ENCODE assay signal across 19 cellular contexts in the genomic region with DNA sequence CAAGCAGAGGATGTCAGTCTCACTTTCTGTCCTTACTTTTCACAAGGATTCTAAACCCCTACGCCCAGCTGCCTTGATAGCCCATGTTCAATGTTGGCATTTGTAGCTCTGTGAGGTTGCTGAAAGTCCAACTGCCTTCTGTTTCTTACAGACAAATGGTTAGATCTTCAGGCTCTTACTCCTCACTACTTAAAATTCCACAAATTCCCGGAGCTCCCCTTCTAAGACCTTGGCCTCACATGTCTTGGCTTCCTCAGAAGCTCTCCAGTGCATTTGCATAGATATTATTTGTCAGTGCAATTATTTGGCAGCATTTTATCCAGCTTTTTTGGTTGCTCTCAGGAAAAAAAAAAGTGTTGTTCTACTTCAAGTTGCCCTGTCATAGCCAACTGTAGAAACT.
DNase-seq lines count a peak whose midpoint lies in the region; ATAC-seq and TF ChIP-seq lines count a peak whose summit lies in the region.
"Had no signal": no experiment of that assay in that cellular context is flagged by ENCODE, and none has a peak within 500 bp of the region (broad histone marks: within the 10 kb centered on the region; RNA-seq: fewer than 3 reads in every experiment).

No MANE protein-coding gene starts in this region.

- H3K9me3 ChIP-seq in iPS-20b (ENCODE audit: insufficient read depth, low read depth, low read length), result no peaks in the 10 kb centered on the region
- H3K9me3 ChIP-seq: A549, BLaER1 had no signal

- H3K9ac ChIP-seq in iPS-20b (ENCODE audit: low read depth, low read length), result no peak overlapping the region
- H3K9ac ChIP-seq: BLaER1, GM23248, KMS-11 had no signal

- H3K4me1 Mint-ChIP-seq in GM23338, result peaks cover 6% of the 10 kb centered on the region; the same call in 2 of the 3 replicates
- H3K4me1 Mint-ChIP-seq: CD14-positive monocyte; CD4-positive, alpha-beta memory T cell had no signal

- no peak for ATAC-seq in GM23338
- ATAC-seq: A549 had no signal

- no peak overlapping the region for H3K4me2 ChIP-seq in GM23338
- H3K4me2 ChIP-seq: A549, BLaER1, KMS-11 had no signal

- no peaks in the 10 kb centered on the region for H4K20me1 ChIP-seq in GM23338 (replicated peaks; ENCODE audit: insufficient read depth)
- H4K20me1 ChIP-seq: BLaER1 had no signal

- no peak for TF ChIP-seq CTCF in GM23338 (conservative IDR thresholded peaks at IDR 0.05; ENCODE audit: low read depth in 2 of 2)
- no peak for TF ChIP-seq CTCF in choroid plexus epithelial cell (conservative IDR thresholded peaks at IDR 0.05; ENCODE audit: low read depth, low read length)
- TF ChIP-seq CTCF in retinal pigment epithelial cell (conservative IDR thresholded peaks at IDR 0.05; ENCODE audit: low read depth, low read length), result no peak

- 0 out of 2 replicates have a peak, but pooled peaks cover 7% of the 10 kb centered on the region for H3K4me1 ChIP-seq in GM23338 (ENCODE audit: insufficient read depth)
- peaks cover 8% of the 10 kb centered on the region for H3K4me1 ChIP-seq in iPS-20b (ENCODE audit: insufficient read depth, low read length)
- H3K4me1 ChIP-seq: A549, BLaER1 had no signal

- H3K9me3 Mint-ChIP-seq in GM23338, result peaks cover 10% of the 10 kb centered on the region; the same call in 1 of the 3 replicates

- H3K36me3 Mint-ChIP-seq in GM23338 (ENCODE audit: low read depth), result peaks cover 2% of the 10 kb centered on the region; the same call in 1 of the 3 replicates
- H3K36me3 Mint-ChIP-seq: CD14-positive monocyte; CD4-positive, alpha-beta memory T cell had no signal

- no peak overlapping the region for H3K4me3 Mint-ChIP-seq in GM23338
- H3K4me3 Mint-ChIP-seq: CD14-positive monocyte; CD4-positive, alpha-beta memory T cell had no signal

- H3K27ac Mint-ChIP-seq in GM23338, result no peak overlapping the region; the same call in 1 of the 2 replicates
- H3K27ac Mint-ChIP-seq: CD14-positive monocyte; CD4-positive, alpha-beta memory T cell had no signal

- no peaks in the 10 kb centered on the region for H3K36me3 ChIP-seq in GM23338 (ENCODE audit: insufficient read depth)
- no peaks in the 10 kb centered on the region for H3K36me3 ChIP-seq in iPS-20b (ENCODE audit: insufficient read depth, low read depth, low read length)
- H3K36me3 ChIP-seq: BLaER1 had no signal

- peak overlapping the region; percentile 94 for H2AFZ ChIP-seq in GM23338
- H2AFZ ChIP-seq: GM23248 had no signal

- H3K27ac ChIP-seq in GM23338 (ENCODE audit: low read depth) (no peak overlapping the region), iPS-20b (ENCODE audit: low read length) (no peak overlapping the region)
- H3K27ac ChIP-seq: 22Rv1, A549, BLaER1, GM23248, HL-60, KMS-11 had no signal

- no peaks in the 10 kb centered on the region for H3K9me2 ChIP-seq in GM23338 (ENCODE audit: insufficient read depth)

- H3K27me3 Mint-ChIP-seq in GM23338 (ENCODE audit: insufficient read depth, low read depth, poor library complexity), result no peaks in the 10 kb centered on the region
- H3K27me3 Mint-ChIP-seq: CD4-positive, alpha-beta memory T cell had no signal

- H3K27me3 ChIP-seq in GM23338 (ENCODE audit: insufficient read depth) (no peaks in the 10 kb centered on the region), iPS-20b (ENCODE audit: insufficient read depth, low read length) (no peaks in the 10 kb centered on the region)
- H3K27me3 ChIP-seq: BLaER1 had no signal

- peak; percentile 32 for DNase-seq in GM23338 (ENCODE audit: low spot score)
- DNase-seq in choroid plexus epithelial cell (ENCODE audit: low read depth), result peak; percentile 1
- peak; percentile 62 for DNase-seq in retinal pigment epithelial cell (ENCODE audit: low read depth)
- DNase-seq in foreskin melanocyte, result no peak
- no peak for DNase-seq in OCI-M2 (lab: John Stamatoyannopoulos, UW; ENCODE audit: unreplicated experiment)
- DNase-seq in stimulated activated CD4-positive, alpha-beta T cell treated with anti-CD3 and anti-CD28 coated beads, Interleukin-4, amount 100 ng/mL, for 1 hour, result no peak
- DNase-seq: CD4-positive, alpha-beta memory T cell; DMS153; DMS79; GDM1; GM23248; H7 had no signal

- no peak overlapping the region for H3K4me3 ChIP-seq in GM23338
- H3K4me3 ChIP-seq in choroid plexus epithelial cell (ENCODE audit: low read depth, low read length), result no peak overlapping the region
- H3K4me3 ChIP-seq in iPS-20b (ENCODE audit: low read length), result 0 out of 2 replicates have a peak overlapping the region, but pooled peaks have one; percentile 5
- H3K4me3 ChIP-seq in retinal pigment epithelial cell (ENCODE audit: low read length), result no peak overlapping the region
- H3K4me3 ChIP-seq: A549, BLaER1, GM23248 had no signal

- no peaks in the 10 kb centered on the region for H3K79me2 ChIP-seq in GM23338 (replicated peaks; ENCODE audit: insufficient read depth)

- no peaks in the 10 kb centered on the region for H3F3A ChIP-seq in GM23338 (replicated peaks; ENCODE audit: low read depth)

TF ChIP-seq in GM23338, 12 proteins besides CTCF, POLR2A, EP300 and RAD21 (continues in another document):
- TF ChIP-seq, protein P1, sequence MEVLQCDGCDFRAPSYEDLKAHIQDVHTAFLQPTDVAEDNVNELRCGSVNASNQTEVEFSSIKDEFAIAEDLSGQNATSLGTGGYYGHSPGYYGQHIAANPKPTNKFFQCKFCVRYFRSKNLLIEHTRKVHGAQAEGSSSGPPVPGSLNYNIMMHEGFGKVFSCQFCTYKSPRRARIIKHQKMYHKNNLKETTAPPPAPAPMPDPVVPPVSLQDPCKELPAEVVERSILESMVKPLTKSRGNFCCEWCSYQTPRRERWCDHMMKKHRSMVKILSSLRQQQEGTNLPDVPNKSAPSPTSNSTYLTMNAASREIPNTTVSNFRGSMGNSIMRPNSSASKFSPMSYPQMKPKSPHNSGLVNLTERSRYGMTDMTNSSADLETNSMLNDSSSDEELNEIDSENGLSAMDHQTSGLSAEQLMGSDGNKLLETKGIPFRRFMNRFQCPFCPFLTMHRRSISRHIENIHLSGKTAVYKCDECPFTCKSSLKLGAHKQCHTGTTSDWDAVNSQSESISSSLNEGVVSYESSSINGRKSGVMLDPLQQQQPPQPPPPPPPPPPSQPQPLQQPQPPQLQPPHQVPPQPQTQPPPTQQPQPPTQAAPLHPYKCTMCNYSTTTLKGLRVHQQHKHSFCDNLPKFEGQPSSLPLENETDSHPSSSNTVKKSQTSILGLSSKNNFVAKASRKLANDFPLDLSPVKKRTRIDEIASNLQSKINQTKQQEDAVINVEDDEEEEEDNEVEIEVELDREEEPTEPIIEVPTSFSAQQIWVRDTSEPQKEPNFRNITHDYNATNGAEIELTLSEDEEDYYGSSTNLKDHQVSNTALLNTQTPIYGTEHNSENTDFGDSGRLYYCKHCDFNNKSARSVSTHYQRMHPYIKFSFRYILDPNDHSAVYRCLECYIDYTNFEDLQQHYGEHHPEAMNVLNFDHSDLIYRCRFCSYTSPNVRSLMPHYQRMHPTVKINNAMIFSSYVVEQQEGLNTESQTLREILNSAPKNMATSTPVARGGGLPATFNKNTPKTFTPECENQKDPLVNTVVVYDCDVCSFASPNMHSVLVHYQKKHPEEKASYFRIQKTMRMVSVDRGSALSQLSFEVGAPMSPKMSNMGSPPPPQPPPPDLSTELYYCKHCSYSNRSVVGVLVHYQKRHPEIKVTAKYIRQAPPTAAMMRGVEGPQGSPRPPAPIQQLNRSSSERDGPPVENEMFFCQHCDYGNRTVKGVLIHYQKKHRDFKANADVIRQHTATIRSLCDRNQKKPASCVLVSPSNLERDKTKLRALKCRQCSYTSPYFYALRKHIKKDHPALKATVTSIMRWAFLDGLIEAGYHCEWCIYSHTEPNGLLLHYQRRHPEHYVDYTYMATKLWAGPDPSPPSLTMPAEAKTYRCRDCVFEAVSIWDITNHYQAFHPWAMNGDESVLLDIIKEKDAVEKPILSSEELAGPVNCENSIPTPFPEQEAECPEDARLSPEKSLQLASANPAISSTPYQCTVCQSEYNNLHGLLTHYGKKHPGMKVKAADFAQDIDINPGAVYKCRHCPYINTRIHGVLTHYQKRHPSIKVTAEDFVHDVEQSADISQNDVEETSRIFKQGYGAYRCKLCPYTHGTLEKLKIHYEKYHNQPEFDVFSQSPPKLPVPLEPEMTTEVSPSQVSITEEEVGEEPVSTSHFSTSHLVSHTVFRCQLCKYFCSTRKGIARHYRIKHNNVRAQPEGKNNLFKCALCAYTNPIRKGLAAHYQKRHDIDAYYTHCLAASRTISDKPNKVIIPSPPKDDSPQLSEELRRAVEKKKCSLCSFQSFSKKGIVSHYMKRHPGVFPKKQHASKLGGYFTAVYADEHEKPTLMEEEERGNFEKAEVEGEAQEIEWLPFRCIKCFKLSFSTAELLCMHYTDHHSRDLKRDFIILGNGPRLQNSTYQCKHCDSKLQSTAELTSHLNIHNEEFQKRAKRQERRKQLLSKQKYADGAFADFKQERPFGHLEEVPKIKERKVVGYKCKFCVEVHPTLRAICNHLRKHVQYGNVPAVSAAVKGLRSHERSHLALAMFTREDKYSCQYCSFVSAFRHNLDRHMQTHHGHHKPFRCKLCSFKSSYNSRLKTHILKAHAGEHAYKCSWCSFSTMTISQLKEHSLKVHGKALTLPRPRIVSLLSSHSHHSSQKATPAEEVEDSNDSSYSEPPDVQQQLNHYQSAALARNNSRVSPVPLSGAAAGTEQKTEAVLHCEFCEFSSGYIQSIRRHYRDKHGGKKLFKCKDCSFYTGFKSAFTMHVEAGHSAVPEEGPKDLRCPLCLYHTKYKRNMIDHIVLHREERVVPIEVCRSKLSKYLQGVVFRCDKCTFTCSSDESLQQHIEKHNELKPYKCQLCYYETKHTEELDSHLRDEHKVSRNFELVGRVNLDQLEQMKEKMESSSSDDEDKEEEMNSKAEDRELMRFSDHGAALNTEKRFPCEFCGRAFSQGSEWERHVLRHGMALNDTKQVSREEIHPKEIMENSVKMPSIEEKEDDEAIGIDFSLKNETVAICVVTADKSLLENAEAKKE (CRISPR knock-in tag; IDR thresholded peaks at IDR 0.05), result peak; percentile 82

Comparison
In these comparisons a context has a peak if more than half of its experiments do, and no peak if none do; other contexts are left out.
1. DNase-seq: peak in GM23338 (single experiment), choroid plexus epithelial cell (single experiment) and retinal pigment epithelial cell (single experiment); none in foreskin melanocyte (single experiment), OCI-M2 (single experiment) and stimulated activated CD4-positive, alpha-beta T cell treated with anti-CD3 and anti-CD28 coated beads, Interleukin-4, amount 100 ng/mL, for 1 hour (single experiment).